In genomic region chr5:113864437-113864836, GRCh38 we compare ENCODE assay signal across 33 cellular contexts.
"Had no signal": no experiment of that assay in that cellular context is flagged by ENCODE, and none has a peak within 500 bp of the region (broad histone marks: within the 10 kb centered on the region; RNA-seq: fewer than 3 reads in every experiment).

No MANE protein-coding gene starts in this region.

- H3K27me3 ChIP-seq: adrenal gland, ascending aorta, body of pancreas, brain microvascular endothelial cell, breast epithelium, cardiac muscle cell had no signal

- FAIRE-seq: astrocyte, bronchial epithelial cell, colon had no signal

- DNase-seq: activated effector memory CD4-positive, alpha-beta T cell treated with anti-CD3 and anti-CD28 coated beads, Interleukin-2, amount 50 U/mL, for 16 hours; activated effector memory CD4-positive, alpha-beta T cell treated with Interleukin-2 at 50 U/mL for 16 hours; activated gamma-delta T cell; activated gamma-delta T cell treated with Interleukin-2 at 50 U/mL for 16 hours; activated naive CD4-positive, alpha-beta T cell; activated naive CD4-positive, alpha-beta T cell treated with anti-CD3 and anti-CD28 coated beads for 36 hours; activated naive CD4-positive, alpha-beta T cell treated with anti-CD3 and anti-CD28 coated beads, Interleukin-2, amount 10 ng/mL, durations not matched to agents 7 days and 5 days; activated naive CD4-positive, alpha-beta T cell treated with anti-CD3 and anti-CD28 coated beads, Interleukin-2, amount 50 U/mL, for 16 hours; activated naive CD4-positive, alpha-beta T cell treated with Interleukin-2 at 50 U/mL for 16 hours; activated naive CD8-positive, alpha-beta T cell treated with anti-CD3 and anti-CD28 coated beads for 36 hours; activated naive CD8-positive, alpha-beta T cell treated with anti-CD3 and anti-CD28 coated beads, Interleukin-2, amount 10 ng/mL, durations not matched to agents 7 days and 5 days; activated naive CD8-positive, alpha-beta T cell treated with anti-CD3 and anti-CD28 coated beads, Interleukin-2, amount 50 U/mL, for 24 hours; activated T-cell treated with anti-CD3 and anti-CD28 coated beads, Interleukin-2, amount 50 U/mL, for 4 hours; activated T-cell treated with anti-CD3 and anti-CD28 coated beads, Interleukin-2, amount 50 U/mL, for 48 hours; activated T-cell treated with anti-CD3 and anti-CD28 coated beads, Interleukin-2, amount 50 U/mL, for 72 hours; adrenal gland; amniotic stem cell; amygdala; anterior cingulate cortex; aorta; body of pancreas; brain microvascular endothelial cell; caudate nucleus; central memory CD4-positive, alpha-beta T cell; cerebellar nuclear complex had no signal

- H3K9me3 ChIP-seq: adrenal gland, ascending aorta, body of pancreas, breast epithelium had no signal

- H3K4me1 ChIP-seq: adrenal gland, ascending aorta, body of pancreas, breast epithelium had no signal

- H3K27ac ChIP-seq: adrenal gland, ascending aorta, body of pancreas, brain microvascular endothelial cell, breast epithelium, cardiac muscle cell had no signal

- ATAC-seq: activated naive CD4-positive, alpha-beta T cell treated with anti-CD3 and anti-CD28 coated beads, Interleukin-2, amount 50 U/mL, for 72 hours; activated naive CD8-positive, alpha-beta T cell treated with anti-CD3 and anti-CD28 coated beads, Interleukin-2, amount 50 U/mL, for 24 hours; activated T-cell treated with anti-CD3 and anti-CD28 coated beads, Interleukin-2, amount 50 U/mL, for 4 hours; activated T-cell treated with anti-CD3 and anti-CD28 coated beads, Interleukin-2, amount 50 U/mL, for 72 hours; activated T-helper 17 cell treated with anti-CD3 and anti-CD28 coated beads, Interleukin-2, amount 50 U/mL, for 72 hours; body of pancreas had no signal

- H3K4me3 ChIP-seq: adrenal gland, ascending aorta, body of pancreas, breast epithelium, cardiac muscle cell had no signal

- H3K36me3 ChIP-seq: adrenal gland, ascending aorta, brain microvascular endothelial cell, breast epithelium, cardiac muscle cell had no signal
